ENCODE assay signal across 8 cellular contexts in genomic region chr2:120344214-120344990, GRCh38. TPM values are rescaled to one million over a fixed set of nuclear protein-coding genes. Genes with fewer than 3 reads are reported as not detected.
DNase-seq lines count a peak whose midpoint lies in the region; ATAC-seq and TF ChIP-seq lines count a peak whose summit lies in the region.

No MANE protein-coding gene starts in this region.

- H3K36me3 ChIP-seq in testis (ENCODE audit: low read depth, missing control alignments): no peaks in the 10 kb centered on the region

- no peak for TF ChIP-seq POLR2A in testis (IDR thresholded peaks at IDR 0.05)

- peak overlapping the region; percentile 55 to 66 for H3K4me3 ChIP-seq in testis

- peaks cover 55% of the 10 kb centered on the region for H3K27me3 Mint-ChIP-seq in activated naive CD8-positive, alpha-beta T cell treated with anti-CD3 and anti-CD28 coated beads, Interleukin-2, amount 50 U/mL, for 24 hours

- H3K4me1 ChIP-seq in testis: peaks cover 13% of the 10 kb centered on the region

- peaks cover 21% of the 10 kb centered on the region for H3K4me1 Mint-ChIP-seq in activated naive CD8-positive, alpha-beta T cell treated with anti-CD3 and anti-CD28 coated beads, Interleukin-2, amount 50 U/mL, for 24 hours

- H3K9me3 ChIP-seq in testis: no peaks in the 10 kb centered on the region

- no peak for ATAC-seq in activated naive CD8-positive, alpha-beta T cell treated with anti-CD3 and anti-CD28 coated beads, Interleukin-2, amount 50 U/mL, for 24 hours
- no peak for ATAC-seq in HG02798 (IDR thresholded peaks at IDR 0.05; ENCODE audit: poor library complexity, unreplicated experiment)
- ATAC-seq in HG03159 (IDR thresholded peaks at IDR 0.05; ENCODE audit: unreplicated experiment): no peak

- H3K27ac ChIP-seq in testis: peak overlapping the region; percentile 83 to 84

- TF ChIP-seq CTCF in testis (IDR thresholded peaks at IDR 0.05): peak in 1 of 3 experiments; percentile 10

- H3K9me3 Mint-ChIP-seq in activated naive CD8-positive, alpha-beta T cell treated with anti-CD3 and anti-CD28 coated beads, Interleukin-2, amount 50 U/mL, for 24 hours: no peaks in the 10 kb centered on the region

- intact Hi-C loops in testis (cut with DNase I; ENCODE audit: low total_unique reads): no loop called here

- no peak overlapping the region for H3K4me3 Mint-ChIP-seq in activated naive CD8-positive, alpha-beta T cell treated with anti-CD3 and anti-CD28 coated beads, Interleukin-2, amount 50 U/mL, for 24 hours

- DNase-seq in activated T-cell treated with anti-CD3 and anti-CD28 coated beads, Interleukin-2, amount 50 U/mL, for 1 hour: peak; percentile 19
- no peak for DNase-seq in activated T-cell treated with anti-CD3 and anti-CD28 coated beads for 4 hours
- DNase-seq in activated naive CD8-positive, alpha-beta T cell treated with anti-CD3 and anti-CD28 coated beads, Interleukin-2, amount 50 U/mL, for 24 hours: peak; percentile 13
- DNase-seq in iPS-NIHi11 (ENCODE audit: low spot score): peak; percentile 57
- DNase-seq in testis: peak; percentile 63
- no peak for DNase-seq in activated CD4-positive, alpha-beta T cell treated with anti-CD3 and anti-CD28 coated beads, Interleukin-2, amount 50 U/mL, for 4 hours

- H3K27me3 ChIP-seq in testis: no peaks in the 10 kb centered on the region

- no peaks in the 10 kb centered on the region for H3K36me3 Mint-ChIP-seq in activated naive CD8-positive, alpha-beta T cell treated with anti-CD3 and anti-CD28 coated beads, Interleukin-2, amount 50 U/mL, for 24 hours (ENCODE audit: low read depth)

- H3K27ac Mint-ChIP-seq in activated naive CD8-positive, alpha-beta T cell treated with anti-CD3 and anti-CD28 coated beads, Interleukin-2, amount 50 U/mL, for 24 hours: no peak overlapping the region

- WGBS in testis, 2 donors: 0% methylated on average over 13 to 50 of the region's 79 CpGs

RNA-seq across cellular contexts. Expression of gene INHBB, which starts 1.5 kb away (rescaled TPM):
- total RNA-seq in testis: 100 to 1,000 TPM in 1 of 2 donors, 10 to 100 TPM in 1; 55.4 to 123 TPM
- polyA plus RNA-seq in testis (ENCODE audit: insufficient read depth, low read depth, low replicate concordance): 46.1 TPM

Comparison
In these comparisons a context has a peak if more than half of its experiments do, and no peak if none do; other contexts are left out.
1. DNase-seq: peak in activated T-cell treated with anti-CD3 and anti-CD28 coated beads, Interleukin-2, amount 50 U/mL, for 1 hour (single experiment), activated naive CD8-positive, alpha-beta T cell treated with anti-CD3 and anti-CD28 coated beads, Interleukin-2, amount 50 U/mL, for 24 hours (single experiment), iPS-NIHi11 (single experiment) and testis (single experiment); none in activated T-cell treated with anti-CD3 and anti-CD28 coated beads for 4 hours (single experiment) and activated CD4-positive, alpha-beta T cell treated with anti-CD3 and anti-CD28 coated beads, Interleukin-2, amount 50 U/mL, for 4 hours (0 of 2).